Comparison of ENCODE assay signal across 11 cellular contexts in genomic region chr19:51460164-51460992, GRCh38. TPM values are rescaled to one million over a fixed set of nuclear protein-coding genes. Genes with fewer than 3 reads are reported as not detected.
DNase-seq lines count a peak whose midpoint lies in the region; ATAC-seq and TF ChIP-seq lines count a peak whose summit lies in the region.
"Had no signal": no experiment of that assay in that cellular context is flagged by ENCODE, and none has a peak within 500 bp of the region (broad histone marks: within the 10 kb centered on the region; RNA-seq: fewer than 3 reads in every experiment).

No MANE protein-coding gene starts in this region.

- H3K4me3 ChIP-seq in heart left ventricle: peak overlapping the region in 6 of 12 donors; percentile 21 to 33 (median 24)
- peak overlapping the region in 1 of 2 donors; percentile 7 for H3K4me3 ChIP-seq in left lung

- H3K27ac ChIP-seq in heart left ventricle: no peak overlapping the region
- H3K27ac ChIP-seq in left lung: peak overlapping the region in 1 of 2 donors; percentile 13
- H3K27ac ChIP-seq: brain microvascular endothelial cell had no signal

- no peak for DNase-seq in heart left ventricle
- DNase-seq in left ventricle myocardium superior: no peak
- peak; percentile 12 for DNase-seq in iris pigment epithelial cell (ENCODE audit: low read depth)
- no peak for DNase-seq in left lung
- no peak for DNase-seq in LoVo (ENCODE audit: low spot score)
- DNase-seq in foreskin melanocyte: no peak
- DNase-seq: brain microvascular endothelial cell; CD4-positive, alpha-beta T cell had no signal

- no peak for TF ChIP-seq CTCF in heart left ventricle (IDR thresholded peaks at IDR 0.05)
- TF ChIP-seq CTCF in left lung (IDR thresholded peaks at IDR 0.05): no peak

- no peaks in the 10 kb centered on the region for H3K9me3 ChIP-seq in heart left ventricle
- no peaks in the 10 kb centered on the region for H3K9me3 ChIP-seq in left lung

- ATAC-seq in heart left ventricle (peak in 3 of 4 donors; percentile 29 to 47 (median 35)), left ventricle myocardium superior (no peak), SK-N-SH treated with all-trans-retinoic acid at 6 μM for 48 hours (peak; percentile 35; the same call in 2 of the 3 replicates), left lung (no peak), HG02885 (IDR thresholded peaks at IDR 0.05; ENCODE audit: poor library complexity, unreplicated experiment) (no peak)

- no peak for TF ChIP-seq POLR2A in heart left ventricle (IDR thresholded peaks at IDR 0.05)

- 53 to 59% (median 55%) methylated on average over 12 to 13 of the region's 13 CpGs for WGBS in heart left ventricle, 4 donors

- no peaks in the 10 kb centered on the region for H3K36me3 ChIP-seq in heart left ventricle
- H3K36me3 ChIP-seq in left lung: no peaks in the 10 kb centered on the region
- H3K36me3 ChIP-seq: brain microvascular endothelial cell had no signal

- intact Hi-C loops in heart left ventricle (cut with DNase I): no loop called here
- intact Hi-C loops in left ventricle myocardium superior (cut with micrococcal nuclease): no loop called here
- intact Hi-C loops in left lung (cut with DNase I): no loop called here

- H3K27me3 ChIP-seq in heart left ventricle: peaks cover 0 to 60% (median 10%) of the 10 kb centered on the region in 9 donors
- peaks cover 0 to 57% of the 10 kb centered on the region in 2 donors for H3K27me3 ChIP-seq in left lung
- H3K27me3 ChIP-seq: brain microvascular endothelial cell had no signal

- peaks cover 0 to 30% (median 0%) of the 10 kb centered on the region in 12 donors for H3K4me1 ChIP-seq in heart left ventricle
- peaks cover 0 to 31% of the 10 kb centered on the region in 2 donors for H3K4me1 ChIP-seq in left lung

TF ChIP-seq in SK-N-SH treated with all-trans-retinoic acid at 6 μM for 48 hours, 23 proteins besides CTCF, POLR2A, EP300 and RAD21:
- TF ChIP-seq GLIS3 (CRISPR knock-in tag; IDR thresholded peaks at IDR 0.05): no peak
- no peak for TF ChIP-seq RARB (CRISPR knock-in tag; IDR thresholded peaks at IDR 0.05)
- TF ChIP-seq ZC3H10 (CRISPR knock-in tag; IDR thresholded peaks at IDR 0.05): no peak
- TF ChIP-seq PPARA (CRISPR knock-in tag; IDR thresholded peaks at IDR 0.05; ENCODE audit: borderline replicate concordance): no peak
- no peak for TF ChIP-seq ARNTL (CRISPR knock-in tag; IDR thresholded peaks at IDR 0.05; ENCODE audit: borderline replicate concordance, low read depth)
- no peak for TF ChIP-seq ZFP30 (CRISPR knock-in tag; IDR thresholded peaks at IDR 0.05)
- TF ChIP-seq, protein P1, sequence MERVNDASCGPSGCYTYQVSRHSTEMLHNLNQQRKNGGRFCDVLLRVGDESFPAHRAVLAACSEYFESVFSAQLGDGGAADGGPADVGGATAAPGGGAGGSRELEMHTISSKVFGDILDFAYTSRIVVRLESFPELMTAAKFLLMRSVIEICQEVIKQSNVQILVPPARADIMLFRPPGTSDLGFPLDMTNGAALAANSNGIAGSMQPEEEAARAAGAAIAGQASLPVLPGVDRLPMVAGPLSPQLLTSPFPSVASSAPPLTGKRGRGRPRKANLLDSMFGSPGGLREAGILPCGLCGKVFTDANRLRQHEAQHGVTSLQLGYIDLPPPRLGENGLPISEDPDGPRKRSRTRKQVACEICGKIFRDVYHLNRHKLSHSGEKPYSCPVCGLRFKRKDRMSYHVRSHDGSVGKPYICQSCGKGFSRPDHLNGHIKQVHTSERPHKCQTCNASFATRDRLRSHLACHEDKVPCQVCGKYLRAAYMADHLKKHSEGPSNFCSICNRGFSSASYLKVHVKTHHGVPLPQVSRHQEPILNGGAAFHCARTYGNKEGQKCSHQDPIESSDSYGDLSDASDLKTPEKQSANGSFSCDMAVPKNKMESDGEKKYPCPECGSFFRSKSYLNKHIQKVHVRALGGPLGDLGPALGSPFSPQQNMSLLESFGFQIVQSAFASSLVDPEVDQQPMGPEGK (CRISPR knock-in tag; IDR thresholded peaks at IDR 0.05; ENCODE audit: borderline replicate concordance): no peak
- no peak for TF ChIP-seq ZFP3 (CRISPR knock-in tag; IDR thresholded peaks at IDR 0.05)
- no peak for TF ChIP-seq OSR1 (CRISPR knock-in tag; IDR thresholded peaks at IDR 0.05)
- TF ChIP-seq, protein P2, sequence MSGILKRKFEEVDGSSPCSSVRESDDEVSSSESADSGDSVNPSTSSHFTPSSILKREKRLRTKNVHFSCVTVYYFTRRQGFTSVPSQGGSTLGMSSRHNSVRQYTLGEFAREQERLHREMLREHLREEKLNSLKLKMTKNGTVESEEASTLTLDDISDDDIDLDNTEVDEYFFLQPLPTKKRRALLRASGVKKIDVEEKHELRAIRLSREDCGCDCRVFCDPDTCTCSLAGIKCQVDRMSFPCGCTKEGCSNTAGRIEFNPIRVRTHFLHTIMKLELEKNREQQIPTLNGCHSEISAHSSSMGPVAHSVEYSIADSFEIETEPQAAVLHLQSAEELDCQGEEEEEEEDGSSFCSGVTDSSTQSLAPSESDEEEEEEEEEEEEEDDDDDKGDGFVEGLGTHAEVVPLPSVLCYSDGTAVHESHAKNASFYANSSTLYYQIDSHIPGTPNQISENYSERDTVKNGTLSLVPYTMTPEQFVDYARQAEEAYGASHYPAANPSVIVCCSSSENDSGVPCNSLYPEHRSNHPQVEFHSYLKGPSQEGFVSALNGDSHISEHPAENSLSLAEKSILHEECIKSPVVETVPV (CRISPR knock-in tag; IDR thresholded peaks at IDR 0.05): no peak
- no peak for TF ChIP-seq POU6F1 (CRISPR knock-in tag; IDR thresholded peaks at IDR 0.05; ENCODE audit: borderline replicate concordance, low read depth)
- no peak for TF ChIP-seq CSDC2 (CRISPR knock-in tag; IDR thresholded peaks at IDR 0.05)
- TF ChIP-seq TOX (CRISPR knock-in tag; IDR thresholded peaks at IDR 0.05; ENCODE audit: borderline replicate concordance): no peak
- TF ChIP-seq ESRRG (CRISPR knock-in tag; IDR thresholded peaks at IDR 0.05): no peak

RNA-seq across cellular contexts. Expression of gene SIGLEC8, which starts 2.1 kb away (rescaled TPM):
- total RNA-seq in heart left ventricle (under 1 TPM in 2 of 9 donors, not detected in 7; 0.12 to 0.48 TPM), left ventricle myocardium superior (0.15 TPM), left lung (under 1 TPM; 0.87 to 0.99 TPM)
- polyA plus RNA-seq in heart left ventricle: not detected
- total RNA-seq: CD4-positive, alpha-beta T cell had no signal

RNA-seq across cellular contexts. Expression of gene CEACAM18, which starts 18.0 kb away (rescaled TPM):
- total RNA-seq in heart left ventricle: not detected
- not detected for polyA plus RNA-seq in heart left ventricle
- total RNA-seq in left ventricle myocardium superior: not detected
- total RNA-seq in left lung: not detected
- total RNA-seq: CD4-positive, alpha-beta T cell; lower leg skin had no signal

RNA-seq across cellular contexts. Expression of gene SIGLEC12, which starts 41.2 kb away (rescaled TPM):
- total RNA-seq in heart left ventricle (under 1 TPM in 4 of 9 donors, not detected in 5; 0.20 to 0.43 (median 0.24) TPM), left ventricle myocardium superior (not detected), left lung (1 to 10 TPM; 1.3 to 1.9 TPM)
- polyA plus RNA-seq in heart left ventricle: under 1 TPM in 1 of 2 donors, not detected in 1; 0.15 TPM
- total RNA-seq: CD4-positive, alpha-beta T cell had no signal

RNA-seq across cellular contexts. Expression of gene SIGLEC10, which starts 42.9 kb away (rescaled TPM):
- 1 to 10 TPM in 4 of 9 donors, under 1 TPM in 5; 0.18 to 7.5 (median 0.58) TPM for total RNA-seq in heart left ventricle
- polyA plus RNA-seq in heart left ventricle: 1 to 10 TPM in 1 of 2 donors, under 1 TPM in 1; 0.08 to 1.7 TPM
- 0.40 TPM for total RNA-seq in left ventricle myocardium superior
- 100 to 1,000 TPM in 1 of 2 donors, 1 to 10 TPM in 1; 5.2 to 119 TPM for total RNA-seq in left lung

Comparison
In these comparisons a context has a peak if more than half of its experiments do, and no peak if none do; other contexts are left out.
1. ATAC-seq: peak in heart left ventricle (3 of 4) and SK-N-SH treated with all-trans-retinoic acid at 6 μM for 48 hours (single experiment); none in left ventricle myocardium superior (single experiment), left lung (single experiment) and HG02885 (single experiment).